22 cellular contexts compared by ENCODE assay signal in the genomic region with DNA sequence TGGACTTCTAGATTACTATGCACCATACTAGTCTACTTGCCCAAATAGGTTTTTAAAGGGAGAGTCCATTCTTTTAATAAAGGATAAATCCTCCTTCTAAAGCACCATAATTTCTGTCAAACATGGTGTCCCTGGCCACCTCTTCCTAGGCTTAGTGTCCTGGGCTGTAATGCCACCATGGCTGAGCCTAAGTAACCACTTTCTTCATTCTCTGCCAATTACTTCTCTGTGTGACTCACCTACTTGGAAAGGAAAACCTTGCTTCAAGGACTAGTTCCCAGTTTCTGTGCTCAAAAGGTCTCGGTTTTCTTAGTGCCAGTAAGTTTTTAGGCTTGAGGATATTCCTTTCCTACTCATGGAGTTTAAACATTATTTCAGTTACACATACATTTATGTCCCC.
DNase-seq lines count a peak whose midpoint lies in the region; ATAC-seq, FAIRE-seq and TF ChIP-seq lines count a peak whose summit lies in the region.
"Had no signal": no experiment of that assay in that cellular context is flagged by ENCODE, and none has a peak within 500 bp of the region (broad histone marks: within the 10 kb centered on the region; RNA-seq: fewer than 3 reads in every experiment).

No MANE protein-coding gene starts in this region.

- peak; percentile 93 for FAIRE-seq in H54 (lab: Jason Lieb, UNC)

- no peak for TF ChIP-seq CTCF in fibroblast of the aortic adventitia (IDR thresholded peaks at IDR 0.05; ENCODE audit: insufficient read depth, low read length)

- no peak for ATAC-seq in HG03520 (IDR thresholded peaks at IDR 0.05; ENCODE audit: unreplicated experiment)
- ATAC-seq in GM18861 (IDR thresholded peaks at IDR 0.05; ENCODE audit: unreplicated experiment), result no peak
- ATAC-seq: activated CD4-positive, CD25-positive, alpha-beta regulatory T cell treated with anti-CD3 and anti-CD28 coated beads, Interleukin-2, amount 50 U/mL, for 24 hours; activated T-cell treated with anti-CD3 and anti-CD28 coated beads, Interleukin-2, amount 50 U/mL, for 72 hours; gastroesophageal sphincter had no signal

- TF ChIP-seq POLR2A in H54 (IDR thresholded peaks at IDR 0.05; ENCODE audit: low read depth, low read length), result no peak

- no peak overlapping the region for H3K4me3 ChIP-seq in fibroblast of the aortic adventitia (ENCODE audit: low read depth, low read length)
- H3K4me3 ChIP-seq: coronary artery, gastroesophageal sphincter, prostate gland, skin epidermis, vagina had no signal

- peak; percentile 58 for DNase-seq in AG08395 (ENCODE audit: low spot score)
- DNase-seq in H54 (ENCODE audit: insufficient read length, low spot score), result peak; percentile 27
- DNase-seq in amniotic epithelial cell (ENCODE audit: low read depth), result peak; percentile 42
- DNase-seq in fibroblast of the aortic adventitia (ENCODE audit: low read depth), result peak; percentile 51
- DNase-seq in NCI-H1105 treated with DMSO at 0.1 percent for 48 hours (lab: John Stamatoyannopoulos, UW), result no peak
- no peak for DNase-seq in NAMALWA (ENCODE audit: low spot score)
- DNase-seq: activated CD8-positive, alpha-beta memory T cell treated with anti-CD3 and anti-CD28 coated beads for 24 hours; activated T-cell treated with anti-CD3 and anti-CD28 coated beads, Interleukin-2, amount 50 U/mL, for 72 hours; CD4-positive, CD25-positive, alpha-beta regulatory T cell; kidney glomerular epithelial cell; NCI-H1694; NCI-H774; stimulated activated CD4-positive, alpha-beta T cell treated with anti-CD3 and anti-CD28 coated beads, Interleukin-4, amount 100 ng/mL, for 1 hour; T1000 had no signal

Comparison
In these comparisons a context has a peak if more than half of its experiments do, and no peak if none do; other contexts are left out.
1. DNase-seq: peak in AG08395 (single experiment), H54 (single experiment), amniotic epithelial cell (single experiment) and fibroblast of the aortic adventitia (single experiment); none in NCI-H1105 treated with DMSO at 0.1 percent for 48 hours (single experiment) and NAMALWA (single experiment).